Comparison of ENCODE assay signal across 1 cellular context in genomic region chr11:65888163-65888814, GRCh38.
TF ChIP-seq lines count a peak whose summit lies in the region.

Gene FIBP (minus strand): TSS chr11:65888471. CDS start chr11:65888418, 53 bp downstream.

TF ChIP-seq in HepG2, 621 proteins besides CTCF, POLR2A, EP300 and RAD21 (continued from another document and continues in another):
- TF ChIP-seq PATZ1 (CRISPR knock-in tag; IDR thresholded peaks at IDR 0.05) (peak; percentile 72), ZNF841 (CRISPR knock-in tag; IDR thresholded peaks at IDR 0.05; ENCODE audit: borderline replicate concordance) (no peak), ZMAT3 (CRISPR knock-in tag; conservative IDR thresholded peaks at IDR 0.05) (peak; percentile 49; the same call in 1 of the 2 replicates), ZNF335 (CRISPR knock-in tag; IDR thresholded peaks at IDR 0.05) (peak; percentile 63), POLR2G (IDR thresholded peaks at IDR 0.05; ENCODE audit: low read depth, low read length) (peak; percentile 92), ZBTB38 (CRISPR knock-in tag; IDR thresholded peaks at IDR 0.05) (no peak; the same call in 1 of the 2 replicates), PAF1 (CRISPR knock-in tag; IDR thresholded peaks at IDR 0.05) (no peak), ZNF773 (CRISPR knock-in tag; IDR thresholded peaks at IDR 0.05; ENCODE audit: borderline replicate concordance) (no peak), ZBTB21 (CRISPR knock-in tag; IDR thresholded peaks at IDR 0.05) (peak; percentile 62; the same call in 1 of the 2 replicates), YEATS2 (CRISPR knock-in tag; IDR thresholded peaks at IDR 0.05; ENCODE audit: borderline replicate concordance) (peak; percentile 63; the same call in 1 of the 2 replicates), HDAC2 (CRISPR knock-in tag; IDR thresholded peaks at IDR 0.05) (peak; percentile 62; the same call in 1 of the 2 replicates), NFYC (CRISPR knock-in tag; IDR thresholded peaks at IDR 0.05) (peak; percentile 65), ZNF329 (CRISPR knock-in tag; IDR thresholded peaks at IDR 0.05; ENCODE audit: low read depth) (peak; percentile 48; the same call in 1 of the 2 replicates), CENPX (CRISPR knock-in tag; IDR thresholded peaks at IDR 0.05) (no peak), ISL2 (CRISPR knock-in tag; IDR thresholded peaks at IDR 0.05) (peak; percentile 72), GMEB1 (CRISPR knock-in tag; IDR thresholded peaks at IDR 0.05; ENCODE audit: borderline replicate concordance) (peak; percentile 72; the same call in 1 of the 2 replicates), MLLT10 (CRISPR knock-in tag; IDR thresholded peaks at IDR 0.05) (no peak), ZNF280D (CRISPR knock-in tag; IDR thresholded peaks at IDR 0.05) (no peak), SMAD3 (CRISPR knock-in tag; IDR thresholded peaks at IDR 0.05) (peak; percentile 59; the same call in 1 of the 2 replicates), HOXA3 (CRISPR knock-in tag; IDR thresholded peaks at IDR 0.05) (peak; percentile 80), ZNF747 (CRISPR knock-in tag; IDR thresholded peaks at IDR 0.05; ENCODE audit: borderline replicate concordance) (0 out of 2 replicates have a peak, but pooled peaks have one; percentile 36), ZFP91 (CRISPR knock-in tag; IDR thresholded peaks at IDR 0.05; ENCODE audit: borderline replicate concordance) (peak; percentile 92; the same call in 1 of the 2 replicates), KMT2B (CRISPR knock-in tag; IDR thresholded peaks at IDR 0.05) (no peak; the same call in 1 of the 2 replicates), ZKSCAN1 (IDR thresholded peaks at IDR 0.05; ENCODE audit: low read length) (no peak), ZNF781 (CRISPR knock-in tag; IDR thresholded peaks at IDR 0.05; ENCODE audit: borderline replicate concordance, not compliant biosample characterization) (peak; percentile 30), ATF1 (CRISPR knock-in tag; IDR thresholded peaks at IDR 0.05) (peak; percentile 83), KAT8 (CRISPR knock-in tag; IDR thresholded peaks at IDR 0.05) (peak; percentile 92), ATM (IDR thresholded peaks at IDR 0.05; ENCODE audit: borderline replicate concordance) (no peak), ZNF740 (CRISPR knock-in tag; IDR thresholded peaks at IDR 0.05) (0 out of 2 replicates have a peak, but pooled peaks have one; percentile 25), TARDBP (CRISPR knock-in tag; IDR thresholded peaks at IDR 0.05) (peak; percentile 64; the same call in 1 of the 2 replicates), MIXL1 (CRISPR knock-in tag; IDR thresholded peaks at IDR 0.05) (0 out of 2 replicates have a peak, but pooled peaks have one; percentile 10), SIX4 (CRISPR knock-in tag; IDR thresholded peaks at IDR 0.05) (no peak; the same call in 1 of the 2 replicates), CHD2 (IDR thresholded peaks at IDR 0.05; ENCODE audit: low read depth, low read length) (peak; percentile 56; the same call in 1 of the 2 replicates), NFKB2 (CRISPR knock-in tag; IDR thresholded peaks at IDR 0.05; ENCODE audit: borderline replicate concordance) (peak; percentile 59; the same call in 1 of the 2 replicates), MXD4 (CRISPR knock-in tag; IDR thresholded peaks at IDR 0.05) (no peak; the same call in 1 of the 2 replicates), SIN3A (IDR thresholded peaks at IDR 0.05; ENCODE audit: borderline replicate concordance, low read depth, low read length) (peak; percentile 60; the same call in 1 of the 2 replicates), SRY (CRISPR knock-in tag; IDR thresholded peaks at IDR 0.05) (0 out of 2 replicates have a peak, but pooled peaks have one; percentile 49), DNMT3B (CRISPR knock-in tag; conservative IDR thresholded peaks at IDR 0.05) (no peak), KDM2A (CRISPR knock-in tag; IDR thresholded peaks at IDR 0.05; ENCODE audit: borderline replicate concordance, low read depth) (peak; percentile 83)
- TF ChIP-seq, protein P1, sequence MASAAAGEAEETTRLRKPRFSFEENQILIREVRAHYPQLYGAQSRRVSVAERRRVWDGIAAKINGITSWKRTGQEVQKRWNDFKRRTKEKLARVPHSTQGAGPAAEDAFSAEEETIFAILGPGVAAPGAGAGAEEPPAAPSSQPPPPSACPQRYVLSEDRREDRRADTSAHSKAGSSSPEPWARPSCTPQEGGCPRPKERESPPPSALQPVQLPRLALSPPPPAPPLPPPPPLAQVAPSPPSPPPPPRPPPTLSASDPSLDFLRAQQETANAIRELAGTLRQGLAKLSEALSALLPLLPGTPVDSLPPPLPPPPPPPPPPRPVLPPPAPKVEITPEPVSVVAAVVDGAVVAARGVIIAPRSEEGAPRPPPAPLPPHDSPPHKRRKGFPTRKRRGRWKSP (CRISPR knock-in tag; IDR thresholded peaks at IDR 0.05) = no peak
- TF ChIP-seq, protein P2, sequence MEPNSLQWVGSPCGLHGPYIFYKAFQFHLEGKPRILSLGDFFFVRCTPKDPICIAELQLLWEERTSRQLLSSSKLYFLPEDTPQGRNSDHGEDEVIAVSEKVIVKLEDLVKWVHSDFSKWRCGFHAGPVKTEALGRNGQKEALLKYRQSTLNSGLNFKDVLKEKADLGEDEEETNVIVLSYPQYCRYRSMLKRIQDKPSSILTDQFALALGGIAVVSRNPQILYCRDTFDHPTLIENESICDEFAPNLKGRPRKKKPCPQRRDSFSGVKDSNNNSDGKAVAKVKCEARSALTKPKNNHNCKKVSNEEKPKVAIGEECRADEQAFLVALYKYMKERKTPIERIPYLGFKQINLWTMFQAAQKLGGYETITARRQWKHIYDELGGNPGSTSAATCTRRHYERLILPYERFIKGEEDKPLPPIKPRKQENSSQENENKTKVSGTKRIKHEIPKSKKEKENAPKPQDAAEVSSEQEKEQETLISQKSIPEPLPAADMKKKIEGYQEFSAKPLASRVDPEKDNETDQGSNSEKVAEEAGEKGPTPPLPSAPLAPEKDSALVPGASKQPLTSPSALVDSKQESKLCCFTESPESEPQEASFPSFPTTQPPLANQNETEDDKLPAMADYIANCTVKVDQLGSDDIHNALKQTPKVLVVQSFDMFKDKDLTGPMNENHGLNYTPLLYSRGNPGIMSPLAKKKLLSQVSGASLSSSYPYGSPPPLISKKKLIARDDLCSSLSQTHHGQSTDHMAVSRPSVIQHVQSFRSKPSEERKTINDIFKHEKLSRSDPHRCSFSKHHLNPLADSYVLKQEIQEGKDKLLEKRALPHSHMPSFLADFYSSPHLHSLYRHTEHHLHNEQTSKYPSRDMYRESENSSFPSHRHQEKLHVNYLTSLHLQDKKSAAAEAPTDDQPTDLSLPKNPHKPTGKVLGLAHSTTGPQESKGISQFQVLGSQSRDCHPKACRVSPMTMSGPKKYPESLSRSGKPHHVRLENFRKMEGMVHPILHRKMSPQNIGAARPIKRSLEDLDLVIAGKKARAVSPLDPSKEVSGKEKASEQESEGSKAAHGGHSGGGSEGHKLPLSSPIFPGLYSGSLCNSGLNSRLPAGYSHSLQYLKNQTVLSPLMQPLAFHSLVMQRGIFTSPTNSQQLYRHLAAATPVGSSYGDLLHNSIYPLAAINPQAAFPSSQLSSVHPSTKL (CRISPR knock-in tag; IDR thresholded peaks at IDR 0.05) = peak; percentile 64
- TF ChIP-seq, protein P3, sequence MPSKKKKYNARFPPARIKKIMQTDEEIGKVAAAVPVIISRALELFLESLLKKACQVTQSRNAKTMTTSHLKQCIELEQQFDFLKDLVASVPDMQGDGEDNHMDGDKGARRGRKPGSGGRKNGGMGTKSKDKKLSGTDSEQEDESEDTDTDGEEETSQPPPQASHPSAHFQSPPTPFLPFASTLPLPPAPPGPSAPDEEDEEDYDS (CRISPR knock-in tag; IDR thresholded peaks at IDR 0.05) = 0 out of 2 replicates have a peak, but pooled peaks have one; percentile 34
- TF ChIP-seq, protein P4, sequence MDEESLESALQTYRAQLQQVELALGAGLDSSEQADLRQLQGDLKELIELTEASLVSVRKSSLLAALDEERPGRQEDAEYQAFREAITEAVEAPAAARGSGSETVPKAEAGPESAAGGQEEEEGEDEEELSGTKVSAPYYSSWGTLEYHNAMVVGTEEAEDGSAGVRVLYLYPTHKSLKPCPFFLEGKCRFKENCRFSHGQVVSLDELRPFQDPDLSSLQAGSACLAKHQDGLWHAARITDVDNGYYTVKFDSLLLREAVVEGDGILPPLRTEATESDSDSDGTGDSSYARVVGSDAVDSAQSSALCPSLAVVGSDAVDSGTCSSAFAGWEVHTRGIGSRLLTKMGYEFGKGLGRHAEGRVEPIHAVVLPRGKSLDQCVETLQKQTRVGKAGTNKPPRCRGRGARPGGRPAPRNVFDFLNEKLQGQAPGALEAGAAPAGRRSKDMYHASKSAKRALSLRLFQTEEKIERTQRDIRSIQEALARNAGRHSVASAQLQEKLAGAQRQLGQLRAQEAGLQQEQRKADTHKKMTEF (CRISPR knock-in tag; IDR thresholded peaks at IDR 0.05) = peak; percentile 78
- TF ChIP-seq, protein P5, sequence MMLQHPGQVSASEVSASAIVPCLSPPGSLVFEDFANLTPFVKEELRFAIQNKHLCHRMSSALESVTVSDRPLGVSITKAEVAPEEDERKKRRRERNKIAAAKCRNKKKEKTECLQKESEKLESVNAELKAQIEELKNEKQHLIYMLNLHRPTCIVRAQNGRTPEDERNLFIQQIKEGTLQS (CRISPR knock-in tag; IDR thresholded peaks at IDR 0.05) = no peak
- TF ChIP-seq, protein P6, sequence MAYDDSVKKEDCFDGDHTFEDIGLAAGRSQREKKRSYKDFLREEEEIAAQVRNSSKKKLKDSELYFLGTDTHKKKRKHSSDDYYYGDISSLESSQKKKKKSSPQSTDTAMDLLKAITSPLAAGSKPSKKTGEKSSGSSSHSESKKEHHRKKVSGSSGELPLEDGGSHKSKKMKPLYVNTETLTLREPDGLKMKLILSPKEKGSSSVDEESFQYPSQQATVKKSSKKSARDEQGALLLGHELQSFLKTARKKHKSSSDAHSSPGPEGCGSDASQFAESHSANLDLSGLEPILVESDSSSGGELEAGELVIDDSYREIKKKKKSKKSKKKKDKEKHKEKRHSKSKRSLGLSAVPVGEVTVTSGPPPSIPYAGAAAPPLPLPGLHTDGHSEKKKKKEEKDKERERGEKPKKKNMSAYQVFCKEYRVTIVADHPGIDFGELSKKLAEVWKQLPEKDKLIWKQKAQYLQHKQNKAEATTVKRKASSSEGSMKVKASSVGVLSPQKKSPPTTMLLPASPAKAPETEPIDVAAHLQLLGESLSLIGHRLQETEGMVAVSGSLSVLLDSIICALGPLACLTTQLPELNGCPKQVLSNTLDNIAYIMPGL (CRISPR knock-in tag; IDR thresholded peaks at IDR 0.05; ENCODE audit: borderline replicate concordance in 1 of 2, low read depth in 1 of 2) = peak; percentile 96 to 97
